Comparison of ENCODE assay signal across 1 cellular context in genomic region chr19:907183-907853, GRCh38.
A peak's percentile ranks its signal among the peaks of the same experiment; 100 is the strongest.
TF ChIP-seq lines count a peak whose summit lies in the region.

No MANE protein-coding gene starts in this region.

TF ChIP-seq in K562, 482 proteins besides CTCF, POLR2A, EP300 and RAD21 (continued from another document and continues in another):
- peak in 1 of 2 experiments; percentile 78; a peak in 2 of 4 replicates for TF ChIP-seq ZNF318 (IDR thresholded peaks at IDR 0.05; ENCODE audit: borderline replicate concordance in 1 of 2, low read depth in 1 of 2)
- TF ChIP-seq E2F8 (IDR thresholded peaks at IDR 0.05; ENCODE audit: low read depth, partially characterized antibody) = no peak
- TF ChIP-seq KAT7 (CRISPR knock-in tag; IDR thresholded peaks at IDR 0.05; ENCODE audit: borderline replicate concordance) = no peak
- TF ChIP-seq ELF2 (CRISPR knock-in tag; IDR thresholded peaks at IDR 0.05) = no peak
- TF ChIP-seq ZHX1 (conservative IDR thresholded peaks at IDR 0.05; ENCODE audit: low read length) = no peak
- peak; percentile 56; the same call in 1 of the 2 replicates for TF ChIP-seq ZNF766 (CRISPR knock-in tag; conservative IDR thresholded peaks at IDR 0.05)
- TF ChIP-seq ZFPM2 (CRISPR knock-in tag; IDR thresholded peaks at IDR 0.05) = no peak
- TF ChIP-seq SAFB (IDR thresholded peaks at IDR 0.05; ENCODE audit: borderline replicate concordance, low read depth, low read length) = no peak
- TF ChIP-seq ELK1 (CRISPR knock-in tag; IDR thresholded peaks at IDR 0.05) = no peak
- TF ChIP-seq ZC3H4 (CRISPR knock-in tag; IDR thresholded peaks at IDR 0.05; ENCODE audit: borderline replicate concordance) = no peak
- TF ChIP-seq BCOR (IDR thresholded peaks at IDR 0.05) = peak; percentile 94
- 0 out of 2 replicates have a peak, but pooled peaks have one; percentile 56 for TF ChIP-seq ZNF644 (tag; IDR thresholded peaks at IDR 0.05; ENCODE audit: low read depth)
- peak; percentile 71 for TF ChIP-seq HDGF (IDR thresholded peaks at IDR 0.05)
- no peak for TF ChIP-seq CBX3 (IDR thresholded peaks at IDR 0.05; ENCODE audit: borderline replicate concordance in 1 of 2, low read length in 2 of 2)
- TF ChIP-seq CSDE1 (IDR thresholded peaks at IDR 0.05) = no peak
- TF ChIP-seq BMI1 (IDR thresholded peaks at IDR 0.05; ENCODE audit: low read length) = no peak
- TF ChIP-seq PKNOX1 (IDR thresholded peaks at IDR 0.05) = peak; percentile 81
- peak in 1 of 2 experiments; percentile 95; a peak in 2 of 4 replicates for TF ChIP-seq RCOR1 (IDR thresholded peaks at IDR 0.05; ENCODE audit: borderline replicate concordance in 1 of 2, low read depth in 2 of 2, low read length in 2 of 2)
- no peak for TF ChIP-seq PTRF (tag; IDR thresholded peaks at IDR 0.05)
- peak; percentile 68; the same call in 1 of the 2 replicates for TF ChIP-seq TARDBP (IDR thresholded peaks at IDR 0.05)
- TF ChIP-seq MGA (IDR thresholded peaks at IDR 0.05) = no peak
- peak; percentile 86 for TF ChIP-seq SMAD1 (IDR thresholded peaks at IDR 0.05; ENCODE audit: low read depth, low read length, partially characterized antibody)
- TF ChIP-seq ZNF282 (CRISPR knock-in tag; IDR thresholded peaks at IDR 0.05) = no peak
